Comparison of ENCODE assay signal across 21 cellular contexts in the genomic region with DNA sequence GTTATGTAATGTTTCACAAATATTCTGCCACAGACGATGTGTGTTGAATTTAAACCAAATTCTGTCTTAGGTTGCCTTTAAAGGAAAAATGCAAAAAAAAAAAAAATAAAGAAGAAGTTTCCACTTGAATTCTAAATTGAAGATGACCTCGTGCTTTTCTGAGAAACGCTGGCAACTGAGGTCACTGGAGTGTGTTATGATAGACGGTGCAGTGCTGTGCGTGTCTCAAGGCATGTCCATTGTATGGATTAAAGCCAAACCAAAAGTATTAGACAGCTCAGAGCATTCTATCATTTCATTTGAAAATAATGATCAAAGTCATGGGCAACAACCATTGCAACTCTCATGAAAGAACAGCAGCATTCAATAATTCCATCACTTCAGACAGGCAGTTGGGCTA.
"Had no signal": no experiment of that assay in that cellular context is flagged by ENCODE, and none has a peak within 500 bp of the region (broad histone marks: within the 10 kb centered on the region; RNA-seq: fewer than 3 reads in every experiment).

No MANE protein-coding gene starts in this region.

- H3K4me1 ChIP-seq: esophagus muscularis mucosa, gastrocnemius medialis, psoas muscle, stomach had no signal

- H3K4me3 Mint-ChIP-seq: immature natural killer cell; naive thymus-derived CD4-positive, alpha-beta T cell; nephron progenitor cell had no signal

- H3K27me3 ChIP-seq: esophagus muscularis mucosa, gastrocnemius medialis, stomach had no signal

- H3K9me3 ChIP-seq: esophagus muscularis mucosa, gastrocnemius medialis, psoas muscle, stomach, thoracic aorta had no signal

- FAIRE-seq: endometrium, keratinocyte had no signal

- H3K4me3 ChIP-seq: esophagus muscularis mucosa, gastrocnemius medialis, lung, psoas muscle, stomach, thoracic aorta had no signal

- DNase-seq: effector memory CD4-positive, alpha-beta T cell; gastrocnemius medialis; glutamatergic neuron; immature natural killer cell; left colon; left ventricle myocardium superior; mesendoderm; naive thymus-derived CD4-positive, alpha-beta T cell; nephron progenitor cell; psoas muscle; stimulated activated CD4-positive, alpha-beta T cell treated with anti-CD3 and anti-CD28 coated beads, Interleukin-2, amount 100 ng/mL, for 24 hours; stimulated activated naive CD4-positive, alpha-beta T cell; stomach; substantia nigra; trophoblast cell had no signal

- H3K36me3 ChIP-seq: esophagus muscularis mucosa, gastrocnemius medialis, stomach, thoracic aorta had no signal

- ATAC-seq: gastrocnemius medialis; left colon; left ventricle myocardium superior; naive thymus-derived CD4-positive, alpha-beta T cell; psoas muscle; sciatic nerve had no signal

- H3K27ac ChIP-seq: esophagus muscularis mucosa, gastrocnemius medialis, psoas muscle, stomach, thoracic aorta had no signal

- H3K4me1 Mint-ChIP-seq: immature natural killer cell; naive thymus-derived CD4-positive, alpha-beta T cell; nephron progenitor cell had no signal

- H3K27ac Mint-ChIP-seq: immature natural killer cell; naive thymus-derived CD4-positive, alpha-beta T cell; nephron progenitor cell had no signal

- H3K36me3 Mint-ChIP-seq: immature natural killer cell; naive thymus-derived CD4-positive, alpha-beta T cell had no signal

- H3K9me3 Mint-ChIP-seq: nephron progenitor cell had no signal
